ENCODE assay signal across 36 cellular contexts in the genomic region with DNA sequence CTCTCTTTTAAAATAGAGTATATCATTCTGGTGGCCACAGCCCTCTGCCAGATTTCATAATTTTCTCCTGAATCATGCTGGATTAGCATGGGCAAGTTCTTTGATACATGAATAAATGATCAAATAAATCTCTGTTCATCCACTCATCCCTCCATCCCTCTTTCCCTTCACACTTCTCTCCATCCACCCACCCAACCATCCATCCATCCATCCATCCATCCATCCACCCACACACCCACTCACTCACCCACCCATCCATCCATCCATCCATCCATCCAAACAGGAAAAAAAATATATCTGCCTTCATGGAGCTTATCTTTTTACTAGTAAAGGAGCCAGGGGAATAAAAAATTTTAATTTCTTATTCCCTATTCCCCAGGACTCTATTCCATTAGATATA.
"Had no signal": no experiment of that assay in that cellular context is flagged by ENCODE, and none has a peak within 500 bp of the region (broad histone marks: within the 10 kb centered on the region; RNA-seq: fewer than 3 reads in every experiment).

No MANE protein-coding gene starts in this region.

- H3K27ac ChIP-seq: adrenal gland, body of pancreas, brain microvascular endothelial cell, breast epithelium, VCaP had no signal

- H3K27me3 ChIP-seq: adrenal gland, body of pancreas, brain microvascular endothelial cell, breast epithelium had no signal

- FAIRE-seq: astrocyte, TTC549 had no signal

- DNase-seq: activated B cell treated with CpG ODN at 0.5 μM for 24 hours; activated CD4-positive, alpha-beta memory T cell treated with anti-CD3 and anti-CD28 coated beads for 36 hours; activated CD4-positive, alpha-beta T cell treated with anti-CD3 and anti-CD28 coated beads for 4 hours; activated CD4-positive, alpha-beta T cell treated with anti-CD3 and anti-CD28 coated beads, Interleukin-2, amount 10 ng/mL, durations not matched to agents 24 days and 14 days; activated CD4-positive, alpha-beta T cell treated with anti-CD3 and anti-CD28 coated beads, Interleukin-2, amount 50 U/mL, for 1 hour; activated CD4-positive, alpha-beta T cell treated with anti-CD3 and anti-CD28 coated beads, Interleukin-2, amount 50 U/mL, for 4 hours; activated CD4-positive, CD25-positive, alpha-beta regulatory T cell treated with anti-CD3 and anti-CD28 coated beads, Interleukin-2, amount 50 U/mL, for 72 hours; activated CD8-positive, alpha-beta memory T cell treated with anti-CD3 and anti-CD28 coated beads, Interleukin-2, amount 50 U/mL, for 4 hours; activated CD8-positive, alpha-beta T cell treated with anti-CD3 and anti-CD28 coated beads for 36 hours; activated effector memory CD4-positive, alpha-beta T cell treated with anti-CD3 and anti-CD28 coated beads, Interleukin-2, amount 50 U/mL, for 16 hours; activated gamma-delta T cell treated with Interleukin-2 at 50 U/mL for 16 hours; activated naive CD4-positive, alpha-beta T cell; activated naive CD4-positive, alpha-beta T cell treated with anti-CD3 and anti-CD28 coated beads, Interleukin-2, amount 10 ng/mL, durations not matched to agents 7 days and 5 days; activated naive CD8-positive, alpha-beta T cell treated with anti-CD3 and anti-CD28 coated beads for 36 hours; activated T-cell treated with anti-CD3 and anti-CD28 coated beads for 4 hours; activated T-cell treated with anti-CD3 and anti-CD28 coated beads, Interleukin-2, amount 50 U/mL, for 1 hour; activated T-cell treated with anti-CD3 and anti-CD28 coated beads, Interleukin-2, amount 50 U/mL, for 4 hours; activated T-cell treated with anti-CD3 and anti-CD28 coated beads, Interleukin-2, amount 50 U/mL, for 72 hours; adrenal gland; amniotic stem cell; aorta; body of pancreas; brain microvascular endothelial cell; central memory CD4-positive, alpha-beta T cell; T-helper 1 cell; T-helper 2 cell; T-helper 9 cell had no signal

- H3K27me3 Mint-ChIP-seq: activated B cell treated with CpG ODN at 0.5 μM for 24 hours; activated CD4-positive, alpha-beta memory T cell treated with anti-CD3 and anti-CD28 coated beads for 36 hours; activated CD8-positive, alpha-beta T cell treated with anti-CD3 and anti-CD28 coated beads for 36 hours; activated naive CD8-positive, alpha-beta T cell treated with anti-CD3 and anti-CD28 coated beads for 36 hours; activated T-helper 17 cell treated with anti-CD3 and anti-CD28 coated beads, Interleukin-2, amount 50 U/mL, for 72 hours had no signal

- H3K36me3 Mint-ChIP-seq: activated CD4-positive, alpha-beta memory T cell treated with anti-CD3 and anti-CD28 coated beads for 36 hours; activated naive CD4-positive, alpha-beta T cell treated with anti-CD3 and anti-CD28 coated beads, Interleukin-2, amount 10 ng/mL, durations not matched to agents 7 days and 5 days; activated naive CD4-positive, alpha-beta T cell treated with anti-CD3 and anti-CD28 coated beads, Interleukin-2, amount 50 U/mL, for 72 hours had no signal

- H3K9me3 Mint-ChIP-seq: activated B cell treated with CpG ODN at 0.5 μM for 24 hours; activated CD4-positive, alpha-beta memory T cell treated with anti-CD3 and anti-CD28 coated beads for 36 hours; activated CD4-positive, alpha-beta T cell treated with anti-CD3 and anti-CD28 coated beads, Interleukin-2, amount 10 ng/mL, durations not matched to agents 24 days and 14 days; activated CD8-positive, alpha-beta T cell treated with anti-CD3 and anti-CD28 coated beads for 36 hours; activated naive CD4-positive, alpha-beta T cell treated with anti-CD3 and anti-CD28 coated beads, Interleukin-2, amount 10 ng/mL, durations not matched to agents 7 days and 5 days; activated naive CD4-positive, alpha-beta T cell treated with anti-CD3 and anti-CD28 coated beads, Interleukin-2, amount 50 U/mL, for 72 hours; activated naive CD8-positive, alpha-beta T cell treated with anti-CD3 and anti-CD28 coated beads for 36 hours; activated T-cell treated with anti-CD3 and anti-CD28 coated beads, Interleukin-2, amount 50 U/mL, for 4 hours; activated T-helper 1 cell treated with anti-CD3 and anti-CD28 coated beads, Interleukin-12 subunit alpha, Interleukin-12 subunit beta, Interleukin-2, Interleukin-4 antibody, amounts not matched to agents 30 ng/mL and 10 ng/mL and 1 ng/mL, durations not matched to agents 14 hours and 24 hours and 36 hours; activated T-helper 17 cell treated with anti-CD3 and anti-CD28 coated beads, Interleukin-2, amount 50 U/mL, for 72 hours; T-helper 1 cell treated with Interleukin-12 subunit alpha and Interleukin-12 subunit beta and Interleukin-4 antibody, amounts not matched to agents 30 μg/mL and 1 μg/mL, for 36 hours; T-helper 2 cell treated with Interferon-gamma antibody and Interleukin-4, amounts not matched to agents 5 μg/mL and 100 μg/mL, for 36 hours had no signal

- H3K27ac Mint-ChIP-seq: activated B cell treated with CpG ODN at 0.5 μM for 24 hours; activated CD4-positive, alpha-beta memory T cell treated with anti-CD3 and anti-CD28 coated beads for 36 hours; activated CD4-positive, alpha-beta T cell treated with anti-CD3 and anti-CD28 coated beads, Interleukin-2, amount 10 ng/mL, durations not matched to agents 24 days and 14 days; activated CD8-positive, alpha-beta T cell treated with anti-CD3 and anti-CD28 coated beads for 36 hours; activated naive CD4-positive, alpha-beta T cell treated with anti-CD3 and anti-CD28 coated beads, Interleukin-2, amount 10 ng/mL, durations not matched to agents 7 days and 5 days; activated naive CD8-positive, alpha-beta T cell treated with anti-CD3 and anti-CD28 coated beads for 36 hours; activated T-cell treated with anti-CD3 and anti-CD28 coated beads, Interleukin-2, amount 50 U/mL, for 72 hours; activated T-helper 1 cell treated with anti-CD3 and anti-CD28 coated beads, Interleukin-12 subunit alpha, Interleukin-12 subunit beta, Interleukin-2, Interleukin-4 antibody, amounts not matched to agents 30 ng/mL and 10 ng/mL and 1 ng/mL, durations not matched to agents 14 hours and 24 hours and 36 hours; activated T-helper 17 cell treated with anti-CD3 and anti-CD28 coated beads, Interleukin-2, amount 50 U/mL, for 72 hours; T-helper 1 cell treated with Interleukin-12 subunit alpha and Interleukin-12 subunit beta and Interleukin-4 antibody, amounts not matched to agents 30 μg/mL and 1 μg/mL, for 36 hours; T-helper 2 cell treated with Interferon-gamma antibody and Interleukin-4, amounts not matched to agents 5 μg/mL and 100 μg/mL, for 36 hours had no signal

- ATAC-seq: activated CD8-positive, alpha-beta T cell treated with anti-CD3 and anti-CD28 coated beads for 36 hours; activated naive CD4-positive, alpha-beta T cell treated with anti-CD3 and anti-CD28 coated beads, Interleukin-2, amount 50 U/mL, for 72 hours; activated T-cell treated with anti-CD3 and anti-CD28 coated beads, Interleukin-2, amount 50 U/mL, for 4 hours; activated T-cell treated with anti-CD3 and anti-CD28 coated beads, Interleukin-2, amount 50 U/mL, for 72 hours; activated T-helper 17 cell treated with anti-CD3 and anti-CD28 coated beads, Interleukin-2, amount 50 U/mL, for 72 hours; body of pancreas had no signal

- H3K4me1 ChIP-seq: adrenal gland, body of pancreas, breast epithelium had no signal

- H3K36me3 ChIP-seq: adrenal gland, brain microvascular endothelial cell, breast epithelium had no signal

- H3K9me3 ChIP-seq: adrenal gland, body of pancreas, breast epithelium had no signal

- H3K4me3 ChIP-seq: adrenal gland, body of pancreas, breast epithelium had no signal

- H3K4me1 Mint-ChIP-seq: activated B cell treated with CpG ODN at 0.5 μM for 24 hours; activated T-helper 17 cell treated with anti-CD3 and anti-CD28 coated beads, Interleukin-2, amount 50 U/mL, for 72 hours had no signal

- H3K4me3 Mint-ChIP-seq: activated B cell treated with CpG ODN at 0.5 μM for 24 hours; activated CD4-positive, alpha-beta memory T cell treated with anti-CD3 and anti-CD28 coated beads for 36 hours; activated CD4-positive, alpha-beta T cell treated with anti-CD3 and anti-CD28 coated beads, Interleukin-2, amount 10 ng/mL, durations not matched to agents 24 days and 14 days; activated CD8-positive, alpha-beta T cell treated with anti-CD3 and anti-CD28 coated beads for 36 hours; activated naive CD4-positive, alpha-beta T cell treated with anti-CD3 and anti-CD28 coated beads, Interleukin-2, amount 10 ng/mL, durations not matched to agents 7 days and 5 days; activated naive CD8-positive, alpha-beta T cell treated with anti-CD3 and anti-CD28 coated beads for 36 hours; activated T-cell treated with anti-CD3 and anti-CD28 coated beads, Interleukin-2, amount 50 U/mL, for 4 hours; activated T-cell treated with anti-CD3 and anti-CD28 coated beads, Interleukin-2, amount 50 U/mL, for 72 hours; activated T-helper 1 cell treated with anti-CD3 and anti-CD28 coated beads, Interleukin-12 subunit alpha, Interleukin-12 subunit beta, Interleukin-2, Interleukin-4 antibody, amounts not matched to agents 30 ng/mL and 10 ng/mL and 1 ng/mL, durations not matched to agents 14 hours and 24 hours and 36 hours; activated T-helper 17 cell treated with anti-CD3 and anti-CD28 coated beads, Interleukin-2, amount 50 U/mL, for 72 hours; T-helper 1 cell treated with Interleukin-12 subunit alpha and Interleukin-12 subunit beta and Interleukin-4 antibody, amounts not matched to agents 30 μg/mL and 1 μg/mL, for 36 hours; T-helper 2 cell treated with Interferon-gamma antibody and Interleukin-4, amounts not matched to agents 5 μg/mL and 100 μg/mL, for 36 hours had no signal
